In the genomic region with DNA sequence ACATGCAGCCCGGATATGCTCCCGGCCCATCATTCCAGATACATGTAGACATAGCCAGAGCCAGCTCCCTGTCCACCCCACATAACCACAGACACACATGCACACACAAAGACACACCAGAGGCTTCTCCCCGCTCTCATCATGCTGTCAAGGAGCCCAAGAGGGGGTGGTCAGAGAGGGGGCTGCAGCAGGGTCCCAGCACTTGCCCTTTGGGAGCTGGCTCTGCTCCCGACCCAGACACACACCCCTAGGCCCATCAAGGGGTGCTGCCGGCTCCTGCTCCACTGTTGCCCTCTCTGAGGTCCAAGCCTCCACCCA, we compare ENCODE assay signal across 11 cellular contexts. TPM values are rescaled to one million over a fixed set of nuclear protein-coding genes. Genes with fewer than 3 reads are reported as not detected.
DNase-seq lines count a peak whose midpoint lies in the region; ATAC-seq and TF ChIP-seq lines count a peak whose summit lies in the region.
"Had no signal": no experiment of that assay in that cellular context is flagged by ENCODE, and none has a peak within 500 bp of the region (broad histone marks: within the 10 kb centered on the region; RNA-seq: fewer than 3 reads in every experiment).

No MANE protein-coding gene starts in this region.

- no peak for TF ChIP-seq POLR2A in NB4 (IDR thresholded peaks at IDR 0.05; ENCODE audit: extremely low read depth, insufficient read length)

- intact Hi-C loops in sciatic nerve (cut with DNase I) = no loop called here

- peaks cover 4% of the 10 kb centered on the region for H3K4me1 ChIP-seq in endodermal cell (ENCODE audit: control insufficient read depth, insufficient read depth, low read length)
- H3K4me1 ChIP-seq: BE2C had no signal

- H3K27ac ChIP-seq in endodermal cell (ENCODE audit: low read depth, low read length) = peak overlapping the region; percentile 53

- H3K9ac ChIP-seq in endodermal cell (ENCODE audit: extremely low read depth, low read length, poor library complexity, severe bottlenecking) = no peak overlapping the region

- H3K27me3 ChIP-seq in endodermal cell (ENCODE audit: control insufficient read depth, insufficient read depth, low read length, poor library complexity, severe bottlenecking) = no peaks in the 10 kb centered on the region
- H3K27me3 ChIP-seq: BE2C had no signal

- 88% methylated on average over 5 of the region's 5 CpGs; no CpG with 5 or more reads in 1 of the 2 experiments for WGBS in endodermal cell (ENCODE audit: insufficient coverage in 1 of 2, insufficient read length in 1 of 2), 2 experiments

- peak overlapping the region; percentile 37 for H3K27ac Mint-ChIP-seq in endodermal cell
- H3K27ac Mint-ChIP-seq: activated CD4-positive, alpha-beta memory T cell treated with anti-CD3 and anti-CD28 coated beads for 36 hours had no signal

- no peaks in the 10 kb centered on the region for H3K9me3 ChIP-seq in endodermal cell (ENCODE audit: control insufficient read depth, low read length)
- H3K9me3 ChIP-seq: BE2C had no signal

- H3K27me3 Mint-ChIP-seq in endodermal cell (ENCODE audit: insufficient read depth) = no peaks in the 10 kb centered on the region

- DNase-seq in AG08396 (ENCODE audit: low spot score) (peak; percentile 75), NB4 (ENCODE audit: low read depth) (no peak), endodermal cell (no peak), myocyte (ENCODE audit: low read depth) (peak; percentile 78), HuH-7 (ENCODE audit: low spot score) (no peak), sciatic nerve (ENCODE audit: low spot score) (no peak), COLO668 (lab: John Stamatoyannopoulos, UW; ENCODE audit: unreplicated experiment) (no peak)
- DNase-seq: activated CD4-positive, alpha-beta memory T cell treated with anti-CD3 and anti-CD28 coated beads for 36 hours; NCI-H226 had no signal

- peaks cover 15% of the 10 kb centered on the region for H3K4me1 Mint-ChIP-seq in endodermal cell

- no peaks in the 10 kb centered on the region for H3K36me3 ChIP-seq in endodermal cell (ENCODE audit: control insufficient read depth, insufficient read depth, low read length)
- H3K36me3 ChIP-seq: BE2C had no signal

- H3K4me3 Mint-ChIP-seq in endodermal cell = no peak overlapping the region
- H3K4me3 Mint-ChIP-seq: activated CD4-positive, alpha-beta memory T cell treated with anti-CD3 and anti-CD28 coated beads for 36 hours had no signal

- no peaks in the 10 kb centered on the region for H3K9me3 Mint-ChIP-seq in endodermal cell
- H3K9me3 Mint-ChIP-seq: activated CD4-positive, alpha-beta memory T cell treated with anti-CD3 and anti-CD28 coated beads for 36 hours had no signal

- H3K4me3 ChIP-seq in NB4 (ENCODE audit: low read depth, low read length) (peak overlapping the region; percentile 21), endodermal cell (ENCODE audit: low read length) (no peak overlapping the region)

- H3K36me3 Mint-ChIP-seq in endodermal cell (ENCODE audit: low read depth) = no peaks in the 10 kb centered on the region
- H3K36me3 Mint-ChIP-seq: activated CD4-positive, alpha-beta memory T cell treated with anti-CD3 and anti-CD28 coated beads for 36 hours had no signal

- no peak for ATAC-seq in GM19455 (IDR thresholded peaks at IDR 0.05; ENCODE audit: unreplicated experiment)
- ATAC-seq in sciatic nerve = no peak

- TF ChIP-seq CTCF in NB4 (IDR thresholded peaks at IDR 0.05; ENCODE audit: low read depth, low read length) (no peak), endodermal cell (conservative IDR thresholded peaks at IDR 0.05) (no peak)

RNA-seq across cellular contexts. Expression of a gene that starts 2.6 kb away (rescaled TPM):
- total RNA-seq in endodermal cell = under 1 TPM; 0.58 to 0.77 TPM
- polyA plus RNA-seq in endodermal cell (2013, experiment 1 of 2) = 0.14 TPM
- 0.17 TPM for polyA plus RNA-seq in endodermal cell (2013, experiment 2 of 2)
- not detected in 2 replicates for total RNA-seq in myocyte
- 0.03 TPM for polyA plus RNA-seq in myocyte (2012)
- total RNA-seq in sciatic nerve = 7.0 TPM

RNA-seq across cellular contexts. Expression of a gene that starts 58.9 kb away (rescaled TPM):
- 100 to 1,000 TPM; 122 to 144 TPM for total RNA-seq in endodermal cell
- polyA plus RNA-seq in endodermal cell (2013, experiment 1 of 2) = 137 TPM
- polyA plus RNA-seq in endodermal cell (2013, experiment 2 of 2) = 131 TPM
- 67.7 and 82.3 TPM in 2 replicates for total RNA-seq in myocyte
- polyA plus RNA-seq in myocyte (2012) = 72.9 TPM
- total RNA-seq in sciatic nerve = 66.2 TPM

Comparison
In these comparisons a context has a peak if more than half of its experiments do, and no peak if none do; other contexts are left out.
1. DNase-seq: peak in AG08396 (single experiment) and myocyte (single experiment); none in NB4 (single experiment), endodermal cell (single experiment), HuH-7 (single experiment), sciatic nerve (single experiment) and COLO668 (single experiment).